26 cellular contexts compared by ENCODE assay signal in genomic region chr5:174752121-174752520, GRCh38. TPM values are rescaled to one million over a fixed set of nuclear protein-coding genes. Genes with fewer than 3 reads are reported as not detected.
DNase-seq lines count a peak whose midpoint lies in the region; ATAC-seq and TF ChIP-seq lines count a peak whose summit lies in the region.
"Had no signal": no experiment of that assay in that cellular context is flagged by ENCODE, and none has a peak within 500 bp of the region (broad histone marks: within the 10 kb centered on the region; RNA-seq: fewer than 3 reads in every experiment).

No MANE protein-coding gene starts in this region.

- DNase-seq in endothelial cell (ENCODE audit: low spot score) (no peak), nephron progenitor cell (no peak), NCI-H1436 (lab: John Stamatoyannopoulos, UW) (no peak), D341Med (ENCODE audit: low spot score) (no peak), NCI-H2227 treated with DMSO at 0.1 percent for 48 hours (lab: John Stamatoyannopoulos, UW) (no peak)
- DNase-seq in effector memory CD8-positive, alpha-beta T cell, result no peak
- DNase-seq: activated CD4-positive, alpha-beta T cell treated with anti-CD3 and anti-CD28 coated beads, Interleukin-2, amount 50 U/mL, for 4 hours; activated effector memory CD4-positive, alpha-beta T cell treated with Interleukin-2 at 50 U/mL for 16 hours; activated naive CD8-positive, alpha-beta T cell treated with anti-CD3 and anti-CD28 coated beads, Interleukin-2, amount 50 U/mL, for 24 hours; brain microvascular endothelial cell; colonic mucosa; MG63; midbrain; NCI-H2107; NK-92 treated with Interleukin-12 subunit alpha and Interleukin-12 subunit beta, amount 100 ng/mL, for 24 hours; stimulated activated CD4-positive, alpha-beta T cell treated with anti-CD3 and anti-CD28 coated beads, Interleukin-15, amount 100 ng/mL, for 24 hours; upper lobe of right lung; WERI-Rb-1 had no signal

- H3K36me3 ChIP-seq in ACC112 (ENCODE audit: insufficient read depth, low read length), result no peaks in the 10 kb centered on the region
- H3K36me3 ChIP-seq in HUES64 (ENCODE audit: insufficient read depth, low read length), result no peaks in the 10 kb centered on the region
- H3K36me3 ChIP-seq: BLaER1, brain microvascular endothelial cell, colonic mucosa, MG63, neutrophil, upper lobe of right lung, WERI-Rb-1 had no signal

- H3K9me3 Mint-ChIP-seq in endothelial cell (ENCODE audit: unreplicated experiment) (no peaks in the 10 kb centered on the region), nephron progenitor cell (no peaks in the 10 kb centered on the region)
- no peaks in the 10 kb centered on the region for H3K9me3 Mint-ChIP-seq in effector memory CD8-positive, alpha-beta T cell
- H3K9me3 Mint-ChIP-seq: activated naive CD8-positive, alpha-beta T cell treated with anti-CD3 and anti-CD28 coated beads, Interleukin-2, amount 50 U/mL, for 24 hours; T-helper 2 cell treated with Interferon-gamma antibody and Interleukin-4, amounts not matched to agents 5 μg/mL and 100 μg/mL, for 36 hours had no signal

- H3K4me1 ChIP-seq in ACC112 (ENCODE audit: control insufficient read depth, insufficient read depth, low read length, unreplicated experiment), result no peaks in the 10 kb centered on the region
- peaks cover 6% of the 10 kb centered on the region; the same call in 1 of the 2 replicates for H3K4me1 ChIP-seq in HUES64 (ENCODE audit: insufficient read depth, low read length)
- H3K4me1 ChIP-seq: A549, BLaER1, colonic mucosa, upper lobe of right lung had no signal

- no peaks in the 10 kb centered on the region for H3K79me2 ChIP-seq in ACC112 (ENCODE audit: control insufficient read depth, insufficient read depth, low read length, unreplicated experiment)

- H2AFZ ChIP-seq in ACC112 (ENCODE audit: low read length, unreplicated experiment), result no peak overlapping the region

- H3K4me3 Mint-ChIP-seq in endothelial cell (ENCODE audit: unreplicated experiment), result peak overlapping the region; percentile 73
- H3K4me3 Mint-ChIP-seq in nephron progenitor cell, result peak overlapping the region; percentile 83
- no peak overlapping the region for H3K4me3 Mint-ChIP-seq in effector memory CD8-positive, alpha-beta T cell
- H3K4me3 Mint-ChIP-seq: activated naive CD8-positive, alpha-beta T cell treated with anti-CD3 and anti-CD28 coated beads, Interleukin-2, amount 50 U/mL, for 24 hours; T-helper 2 cell treated with Interferon-gamma antibody and Interleukin-4, amounts not matched to agents 5 μg/mL and 100 μg/mL, for 36 hours had no signal

- H3K9me3 ChIP-seq in HUES64 (ENCODE audit: insufficient read depth, low read depth, low read length), result no peaks in the 10 kb centered on the region
- H3K9me3 ChIP-seq: A549, colonic mucosa, MG63, neutrophil, upper lobe of right lung had no signal

- H3K27ac Mint-ChIP-seq in endothelial cell (ENCODE audit: unreplicated experiment), result no peak overlapping the region
- no peak overlapping the region for H3K27ac Mint-ChIP-seq in nephron progenitor cell
- H3K27ac Mint-ChIP-seq in effector memory CD8-positive, alpha-beta T cell, result no peak overlapping the region
- H3K27ac Mint-ChIP-seq: activated naive CD8-positive, alpha-beta T cell treated with anti-CD3 and anti-CD28 coated beads, Interleukin-2, amount 50 U/mL, for 24 hours; T-helper 2 cell treated with Interferon-gamma antibody and Interleukin-4, amounts not matched to agents 5 μg/mL and 100 μg/mL, for 36 hours had no signal

- H3K27me3 Mint-ChIP-seq in endothelial cell (ENCODE audit: unreplicated experiment) (peaks cover 13% of the 10 kb centered on the region), nephron progenitor cell (ENCODE audit: low read depth, poor library complexity) (peaks cover 35% of the 10 kb centered on the region)
- H3K27me3 Mint-ChIP-seq in effector memory CD8-positive, alpha-beta T cell, result peaks cover 29 to 49% of the 10 kb centered on the region in 2 donors

- 92% methylated on average over 4 of the region's 5 CpGs for WGBS in HUES64

- H3K4me3 ChIP-seq in ACC112 (ENCODE audit: low read depth, low read length), result peak overlapping the region; percentile 77
- peak overlapping the region; percentile 80 for H3K4me3 ChIP-seq in HUES64 (ENCODE audit: low read length)
- H3K4me3 ChIP-seq: A549, BLaER1, colonic mucosa had no signal

- H3K36me3 Mint-ChIP-seq in endothelial cell (ENCODE audit: low read depth, unreplicated experiment) (no peaks in the 10 kb centered on the region), nephron progenitor cell (ENCODE audit: low read depth) (no peaks in the 10 kb centered on the region)
- H3K36me3 Mint-ChIP-seq in effector memory CD8-positive, alpha-beta T cell (ENCODE audit: insufficient read depth), result no peaks in the 10 kb centered on the region

- no peak overlapping the region for H3K9ac ChIP-seq in HUES64 (ENCODE audit: low read depth, low read length)
- H3K9ac ChIP-seq: BLaER1 had no signal

- no peak for ATAC-seq in effector memory CD8-positive, alpha-beta T cell (replicated peaks)
- ATAC-seq: A549; activated naive CD8-positive, alpha-beta T cell treated with anti-CD3 and anti-CD28 coated beads, Interleukin-2, amount 50 U/mL, for 24 hours; left lobe of liver; upper lobe of right lung had no signal

- H3K27me3 ChIP-seq in ACC112 (ENCODE audit: insufficient read depth, low read length) (peaks cover 53% of the 10 kb centered on the region), HUES64 (ENCODE audit: insufficient read depth, low read length) (peaks cover 66% of the 10 kb centered on the region)
- H3K27me3 ChIP-seq: BLaER1, brain microvascular endothelial cell had no signal

- H3K4me1 Mint-ChIP-seq in endothelial cell (ENCODE audit: unreplicated experiment) (no peaks in the 10 kb centered on the region), nephron progenitor cell (peaks cover 10% of the 10 kb centered on the region)
- no peaks in the 10 kb centered on the region for H3K4me1 Mint-ChIP-seq in effector memory CD8-positive, alpha-beta T cell (ENCODE audit: low read depth in 2 of 2)
- H3K4me1 Mint-ChIP-seq: activated naive CD8-positive, alpha-beta T cell treated with anti-CD3 and anti-CD28 coated beads, Interleukin-2, amount 50 U/mL, for 24 hours had no signal

- H3K27ac ChIP-seq in ACC112 (ENCODE audit: low read depth, low read length) (no peak overlapping the region), HUES64 (ENCODE audit: low read depth, low read length) (no peak overlapping the region)
- H3K27ac ChIP-seq: A549, BLaER1, brain microvascular endothelial cell, colonic mucosa, HL-60, neutrophil, upper lobe of right lung, WERI-Rb-1 had no signal

- TF ChIP-seq CTCF in endothelial cell (IDR thresholded peaks at IDR 0.05; ENCODE audit: unreplicated experiment) (no peak), nephron progenitor cell (IDR thresholded peaks at IDR 0.05) (no peak)

RNA-seq across cellular contexts. Expression of gene MSX2, which starts 27.7 kb away (rescaled TPM):
- polyA plus RNA-seq in HUES64 (2013, experiment 1 of 2), result 4.4 TPM
- polyA plus RNA-seq in HUES64 (2013, experiment 2 of 2), result 7.1 TPM
- total RNA-seq in endothelial cell (ENCODE audit: unreplicated experiment), result 0.56 TPM
- total RNA-seq: left lobe of liver had no signal

Comparison
In these comparisons a context has a peak if more than half of its experiments do, and no peak if none do; other contexts are left out.
1. H3K4me3 Mint-ChIP-seq: peak in endothelial cell (single experiment) and nephron progenitor cell (single experiment); none in effector memory CD8-positive, alpha-beta T cell (0 of 2).